Comparison of ENCODE assay signal across 3 cellular contexts in genomic region chr5:148786456-148786855, GRCh38.
TF ChIP-seq lines count a peak whose summit lies in the region.

No MANE protein-coding gene starts in this region.

TF ChIP-seq in IMR-90, 13 proteins besides CTCF, POLR2A, EP300 and RAD21:
- no peak for TF ChIP-seq BHLHE40 (IDR thresholded peaks at IDR 0.05; ENCODE audit: low read depth, low read length)
- TF ChIP-seq CEBPB (IDR thresholded peaks at IDR 0.05; ENCODE audit: low read depth, low read length), result peak; percentile 21; the same call in 1 of the 2 replicates

TF ChIP-seq in SK-N-SH treated with all-trans-retinoic acid at 6 μM for 48 hours, 23 proteins besides CTCF, POLR2A, EP300 and RAD21:
- no peak for TF ChIP-seq TOX (CRISPR knock-in tag; IDR thresholded peaks at IDR 0.05; ENCODE audit: borderline replicate concordance)
- TF ChIP-seq PPARA (CRISPR knock-in tag; IDR thresholded peaks at IDR 0.05; ENCODE audit: borderline replicate concordance), result no peak
- TF ChIP-seq ISL1 (CRISPR knock-in tag; IDR thresholded peaks at IDR 0.05), result peak; percentile 42; the same call in 1 of the 2 replicates
- TF ChIP-seq POU6F1 (CRISPR knock-in tag; IDR thresholded peaks at IDR 0.05; ENCODE audit: borderline replicate concordance, low read depth), result no peak
TF ChIP-seq in SK-N-SH treated with all-trans-retinoic acid at 6 μM for 48 hours: peak in this region for 1.

TF ChIP-seq in endothelial cell of umbilical vein, 7 proteins besides CTCF, POLR2A, EP300 and RAD21 (continued from another document):
- TF ChIP-seq MAX (IDR thresholded peaks at IDR 0.05; ENCODE audit: insufficient read depth, insufficient read length), result no peak
- no peak for TF ChIP-seq JUN (IDR thresholded peaks at IDR 0.05; ENCODE audit: borderline replicate concordance, insufficient read depth, insufficient read length, low read depth)
- TF ChIP-seq MYC (IDR thresholded peaks at IDR 0.05; ENCODE audit: low read depth, low read length), result no peak
- TF ChIP-seq FOS (IDR thresholded peaks at IDR 0.05; ENCODE audit: borderline replicate concordance, insufficient read depth, low read length), result no peak
- TF ChIP-seq GATA2 (IDR thresholded peaks at IDR 0.05; ENCODE audit: insufficient read depth, insufficient read length, low read depth, low read length), result peak; percentile 23
- TF ChIP-seq POLR2AphosphoS5 (IDR thresholded peaks at IDR 0.05; ENCODE audit: insufficient read depth, low read depth, low read length), result no peak
